ENCODE assay signal across 26 cellular contexts in genomic region chr1:65985393-65986066, GRCh38.
A peak's percentile ranks its signal among the peaks of the same experiment; 100 is the strongest.
DNase-seq lines count a peak whose midpoint lies in the region; ATAC-seq, FAIRE-seq and TF ChIP-seq lines count a peak whose summit lies in the region.
"Had no signal": no experiment of that assay in that cellular context is flagged by ENCODE, and none has a peak within 500 bp of the region (broad histone marks: within the 10 kb centered on the region; RNA-seq: fewer than 3 reads in every experiment).

No MANE protein-coding gene starts in this region.

- no peaks in the 10 kb centered on the region for H3K79me2 ChIP-seq in PC-3 (ENCODE audit: low read length)

- no TSS peak for BruUV-seq in PC-3 (replicated peaks; lab: Mats Ljungman, UMichigan)

- peak; percentile 69 for FAIRE-seq in frontal cortex (lab: Jason Lieb, UNC)
- FAIRE-seq: GM18507, K562 had no signal

- no peak overlapping the region for H3K27ac ChIP-seq in PC-3 (ENCODE audit: low read length)
- H3K27ac ChIP-seq: 22Rv1, HL-60, Peyer's patch, SK-N-MC had no signal

- no peaks in the 10 kb centered on the region for H3K36me3 ChIP-seq in PC-3 (ENCODE audit: low read depth, low read length)
- H3K36me3 ChIP-seq: Peyer's patch had no signal

- H3K9me2 ChIP-seq in PC-3 (replicated peaks; ENCODE audit: low read length) = no peaks in the 10 kb centered on the region

- H3K9ac ChIP-seq in PC-3 (ENCODE audit: low read length) = no peak overlapping the region

- no peaks in the 10 kb centered on the region for H4K20me1 ChIP-seq in PC-3 (ENCODE audit: low read length)

- POLR2A ChIA-PET in PC-3 (lab: Charles Lee; ENCODE audit: unreplicated experiment) = no interaction called here

- intact Hi-C loops in PC-3 (cut with micrococcal nuclease) = no loop called here

- no peaks in the 10 kb centered on the region for H3F3A ChIP-seq in PC-3 (ENCODE audit: low read length, unreplicated experiment)

- CTCF ChIA-PET in PC-3 (lab: Charles Lee) = no interaction called here

- no peak overlapping the region for H3K4me2 ChIP-seq in PC-3 (ENCODE audit: low read length)

- no peaks in the 10 kb centered on the region for H3K9me3 ChIP-seq in PC-3 (ENCODE audit: low read length)
- H3K9me3 ChIP-seq: Peyer's patch had no signal

- TF ChIP-seq CTCF in retinal pigment epithelial cell (conservative IDR thresholded peaks at IDR 0.05; ENCODE audit: low read depth, low read length) = peak; percentile 10
- no peak for TF ChIP-seq CTCF in PC-3 (conservative IDR thresholded peaks at IDR 0.05; ENCODE audit: low read depth, low read length)

- DNase-seq in NOMO-1 treated with DMSO at 0.1 percent for 48 hours (lab: John Stamatoyannopoulos, UW; ENCODE audit: unreplicated experiment) (peak; percentile 27), NOMO-1 treated with dmso at 0.1 percent for 144 hours (lab: John Stamatoyannopoulos, UW; ENCODE audit: unreplicated experiment) (no peak), amniotic epithelial cell (ENCODE audit: low read depth) (peak; percentile 45), frontal cortex (ENCODE audit: low spot score in 2 of 2) (no peak), retinal pigment epithelial cell (ENCODE audit: low read depth) (no peak), NCI-H1436 treated with DMSO at 0.1 percent for 48 hours (lab: John Stamatoyannopoulos, UW) (no peak), 8988T (no peak), PC-3 (no peak)
- DNase-seq: CD4-positive, alpha-beta memory T cell; COR-L47; DMS53; H7; Kasumi-1; MV-4-11; NCI-H1105 treated with DMSO at 0.1 percent for 48 hours; NCI-H1694; NCI-H2029 treated with DMSO at 0.1 percent for 48 hours; NCI-H446 treated with DMSO at 0.1 percent for 48 hours; NCI-H526; Peyer's patch; SIG-M5 had no signal

- ATAC-seq in PC-3 = no peak
- ATAC-seq: K562 had no signal

- H3K27me3 ChIP-seq in PC-3 (ENCODE audit: low read length) = peaks cover 54% of the 10 kb centered on the region
- H3K27me3 ChIP-seq: Peyer's patch had no signal

- H2AFZ ChIP-seq in PC-3 (ENCODE audit: low read length) = no peak overlapping the region

- no peaks in the 10 kb centered on the region for H3K4me1 ChIP-seq in PC-3 (ENCODE audit: insufficient read depth, low read length)
- H3K4me1 ChIP-seq: Peyer's patch had no signal

- H3K4me3 ChIP-seq in retinal pigment epithelial cell (ENCODE audit: low read length) = no peak overlapping the region
- H3K4me3 ChIP-seq in PC-3 (ENCODE audit: low read length) = no peak overlapping the region
- H3K4me3 ChIP-seq: K562, Peyer's patch, SK-N-MC had no signal

Comparison
In these comparisons a context has a peak if more than half of its experiments do, and no peak if none do; other contexts are left out.
1. DNase-seq: peak in NOMO-1 treated with DMSO at 0.1 percent for 48 hours (single experiment) and amniotic epithelial cell (single experiment); none in NOMO-1 treated with dmso at 0.1 percent for 144 hours (single experiment), frontal cortex (0 of 2), retinal pigment epithelial cell (single experiment), NCI-H1436 treated with DMSO at 0.1 percent for 48 hours (single experiment), 8988T (single experiment) and PC-3 (single experiment).